ENCODE assay signal across 8 cellular contexts in genomic region chr16:19118938-19119431, GRCh38. TPM values are rescaled to one million over a fixed set of nuclear protein-coding genes. Genes with fewer than 3 reads are reported as not detected.
DNase-seq lines count a peak whose midpoint lies in the region; ATAC-seq and TF ChIP-seq lines count a peak whose summit lies in the region.

No MANE protein-coding gene starts in this region.

- peak overlapping the region; percentile 20 for H3K4me3 ChIP-seq in ovary

- no peak for TF ChIP-seq POLR2A in ovary (IDR thresholded peaks at IDR 0.05)

- peak; percentile 50 for DNase-seq in activated naive CD4-positive, alpha-beta T cell treated with Interleukin-2 at 50 U/mL for 16 hours
- DNase-seq in activated naive CD4-positive, alpha-beta T cell treated with anti-CD3 and anti-CD28 coated beads, Interleukin-2, amount 50 U/mL, for 16 hours, result no peak
- peak; percentile 43 for DNase-seq in UCSD-AML1 (lab: John Stamatoyannopoulos, UW; ENCODE audit: unreplicated experiment)
- peak; percentile 88 for DNase-seq in fibroblast of gingiva (ENCODE audit: low read depth)
- peak; percentile 50 to 75 (median 58) for DNase-seq in ovary
- DNase-seq in LoVo (ENCODE audit: low spot score), result no peak

- ATAC-seq in GM18907 (IDR thresholded peaks at IDR 0.05; ENCODE audit: unreplicated experiment), result no peak
- no peak for ATAC-seq in HG02885 (IDR thresholded peaks at IDR 0.05; ENCODE audit: poor library complexity, unreplicated experiment)

- TF ChIP-seq EP300 in ovary (IDR thresholded peaks at IDR 0.05), result no peak

- no peaks in the 10 kb centered on the region for H3K36me3 ChIP-seq in ovary

- no peaks in the 10 kb centered on the region for H3K9me3 ChIP-seq in ovary

- H3K27ac ChIP-seq in ovary, result peak overlapping the region; percentile 14 to 92

- TF ChIP-seq CTCF in ovary (IDR thresholded peaks at IDR 0.05), result no peak

- no peaks in the 10 kb centered on the region for H3K27me3 ChIP-seq in ovary

- peaks cover 21% of the 10 kb centered on the region for H3K4me1 ChIP-seq in ovary (ENCODE audit: insufficient read depth)

- intact Hi-C loops in ovary (cut with DNase I), result loop anchor here in 1 of 4 donors (10.0 kb wide), 1 partner anchor 314 kb away; the partner anchor contains the start of gene ARL6IP1

- 3% methylated on average over 6 of the region's 6 CpGs for whole genome bisulfite sequencing in ovary, 3 donors

RNA-seq across cellular contexts. Expression of gene ITPRIPL2, which starts 5.2 kb away (rescaled TPM):
- total RNA-seq in ovary, result 10 to 100 TPM; 28.7 to 58.5 (median 46.8) TPM
- 10 to 100 TPM; 11.4 to 34.8 TPM for polyA plus RNA-seq in ovary

RNA-seq across cellular contexts. Expression of gene SYT17, which starts 49.1 kb away (rescaled TPM):
- 1 to 10 TPM in 2 of 7 donors, under 1 TPM in 5; 0.36 to 1.5 (median 0.82) TPM for total RNA-seq in ovary
- polyA plus RNA-seq in ovary, result under 1 TPM; 0.65 to 0.88 TPM

RNA-seq across cellular contexts. Expression of gene COQ7, which starts 51.6 kb away (rescaled TPM):
- total RNA-seq in ovary, result 10 to 100 TPM; 23.4 to 39.9 (median 32.9) TPM
- polyA plus RNA-seq in ovary, result 10 to 100 TPM; 19.5 to 23.5 TPM

Comparison
In these comparisons a context has a peak if more than half of its experiments do, and no peak if none do; other contexts are left out.
1. DNase-seq: peak in activated naive CD4-positive, alpha-beta T cell treated with Interleukin-2 at 50 U/mL for 16 hours (single experiment), UCSD-AML1 (single experiment), fibroblast of gingiva (single experiment) and ovary (5 of 5); none in activated naive CD4-positive, alpha-beta T cell treated with anti-CD3 and anti-CD28 coated beads, Interleukin-2, amount 50 U/mL, for 16 hours (single experiment) and LoVo (single experiment).